Comparison of ENCODE assay signal across 21 cellular contexts in genomic region chr3:59791774-59792308, GRCh38.
"Had no signal": no experiment of that assay in that cellular context is flagged by ENCODE, and none has a peak within 500 bp of the region (broad histone marks: within the 10 kb centered on the region; RNA-seq: fewer than 3 reads in every experiment).

No MANE protein-coding gene starts in this region.

- H3K27me3 ChIP-seq: dorsolateral prefrontal cortex, gastrocnemius medialis, ovary, sigmoid colon, spleen, stomach, thyroid gland had no signal

- H3K36me3 Mint-ChIP-seq: memory B cell, natural killer cell had no signal

- H3K27ac Mint-ChIP-seq: memory B cell; natural killer cell; stimulated activated naive B cell treated with anti-CD40 and anti-IgM and Interleukin-4, amounts not matched to agents 10 μg/mL and 1 μg/mL and 100 μg/mL, for 72 hours had no signal

- H3K9me3 ChIP-seq: gastrocnemius medialis, ovary, psoas muscle, sigmoid colon, spleen, stomach, thyroid gland had no signal

- H3K4me3 Mint-ChIP-seq: memory B cell; natural killer cell; stimulated activated naive B cell treated with anti-CD40 and anti-IgM and Interleukin-4, amounts not matched to agents 10 μg/mL and 1 μg/mL and 100 μg/mL, for 72 hours had no signal

- H3K36me3 ChIP-seq: gastrocnemius medialis, ovary, sigmoid colon, spleen, stomach, thyroid gland had no signal

- H3K27me3 Mint-ChIP-seq: memory B cell; stimulated activated naive B cell treated with anti-CD40 and anti-IgM and Interleukin-4, amounts not matched to agents 10 μg/mL and 1 μg/mL and 100 μg/mL, for 72 hours had no signal

- H3K9me3 Mint-ChIP-seq: memory B cell, natural killer cell had no signal

- DNase-seq: dorsolateral prefrontal cortex; effector CD4-positive, alpha-beta T cell; foreskin fibroblast; gastrocnemius medialis; head of caudate nucleus; kidney; natural killer cell; occipital lobe; ovary; posterior cingulate gyrus; psoas muscle; right cardiac atrium; sigmoid colon; spleen; stimulated activated CD4-positive, alpha-beta T cell treated with anti-CD3 and anti-CD28 coated beads, Interleukin-4, amount 100 ng/mL, for 4 hours; stimulated activated naive B cell treated with anti-CD40 and anti-IgM and Interleukin-4, amounts not matched to agents 10 μg/mL and 1 μg/mL and 100 μg/mL, for 72 hours; stomach; thyroid gland; trophoblast cell had no signal

- H3K27ac ChIP-seq: dorsolateral prefrontal cortex, gastrocnemius medialis, ovary, psoas muscle, sigmoid colon, spleen, stomach, thyroid gland had no signal

- H3K4me1 ChIP-seq: gastrocnemius medialis, psoas muscle, sigmoid colon, spleen, stomach, thyroid gland had no signal

- H3K4me3 ChIP-seq: dorsolateral prefrontal cortex, gastrocnemius medialis, lung, ovary, psoas muscle, sigmoid colon, spleen, stomach, thyroid gland had no signal
